In genomic region chr5:65971643-65972042, GRCh38 we compare ENCODE assay signal across 1 cellular context.
TF ChIP-seq lines count a peak whose summit lies in the region.

No MANE protein-coding gene starts in this region.

TF ChIP-seq in K562, 482 proteins besides CTCF, POLR2A, EP300 and RAD21 (continues in another document):
- TF ChIP-seq ZEB2 (IDR thresholded peaks at IDR 0.05) (no peak), SMARCB1 (IDR thresholded peaks at IDR 0.05; ENCODE audit: insufficient read length, low read depth) (peak; percentile 9), CBFA2T2 (conservative IDR thresholded peaks at IDR 0.05) (peak; percentile 49), FOXP4 (CRISPR knock-in tag; IDR thresholded peaks at IDR 0.05; ENCODE audit: borderline replicate concordance) (no peak), ZKSCAN3 (CRISPR knock-in tag; IDR thresholded peaks at IDR 0.05) (no peak), SRSF3 (IDR thresholded peaks at IDR 0.05; ENCODE audit: insufficient read depth, low read length) (no peak), HMG20A (CRISPR knock-in tag; conservative IDR thresholded peaks at IDR 0.05) (no peak), DACH1 (IDR thresholded peaks at IDR 0.05; ENCODE audit: partially characterized antibody) (no peak), HCFC1 (IDR thresholded peaks at IDR 0.05; ENCODE audit: low read depth, low read length) (no peak), TFAM (CRISPR knock-in tag; conservative IDR thresholded peaks at IDR 0.05) (no peak), USF2 (CRISPR knock-in tag; IDR thresholded peaks at IDR 0.05) (peak; percentile 24; the same call in 1 of the 2 replicates), SPI1 (IDR thresholded peaks at IDR 0.05; ENCODE audit: borderline replicate concordance, low read depth, low read length) (peak; percentile 68; the same call in 1 of the 2 replicates), ZNF274 (IDR thresholded peaks at IDR 0.05; ENCODE audit: borderline replicate concordance, low read depth, low read length) (no peak), FIP1L1 (IDR thresholded peaks at IDR 0.05; ENCODE audit: low read depth, low read length, poor library complexity, severe bottlenecking) (no peak), ATF3 (IDR thresholded peaks at IDR 0.05) (no peak), ATF3 (CRISPR knock-in tag; conservative IDR thresholded peaks at IDR 0.05) (no peak), ZNF717 (CRISPR knock-in tag; IDR thresholded peaks at IDR 0.05) (no peak), ZC3H11A (IDR thresholded peaks at IDR 0.05; ENCODE audit: low read depth, low read length) (no peak), NCOR1 (IDR thresholded peaks at IDR 0.05) (peak; percentile 28; the same call in 1 of the 2 replicates), ZSCAN32 (CRISPR knock-in tag; IDR thresholded peaks at IDR 0.05) (no peak), LCOR (CRISPR knock-in tag; IDR thresholded peaks at IDR 0.05) (no peak), HOMEZ (CRISPR knock-in tag; IDR thresholded peaks at IDR 0.05) (no peak), DMBX1 (CRISPR knock-in tag; IDR thresholded peaks at IDR 0.05; ENCODE audit: borderline replicate concordance) (no peak), CBFA2T3 (IDR thresholded peaks at IDR 0.05) (peak; percentile 64), STAT5A (IDR thresholded peaks at IDR 0.05; ENCODE audit: borderline replicate concordance, low read length) (peak; percentile 26; the same call in 1 of the 2 replicates), GABPB2 (CRISPR knock-in tag; conservative IDR thresholded peaks at IDR 0.05) (no peak), ZBTB9 (CRISPR knock-in tag; IDR thresholded peaks at IDR 0.05) (no peak), MEIS2 (IDR thresholded peaks at IDR 0.05; ENCODE audit: partially characterized antibody) (peak; percentile 59), RNF2 (IDR thresholded peaks at IDR 0.05) (no peak), BHLHE40 (IDR thresholded peaks at IDR 0.05; ENCODE audit: low read length) (peak; percentile 34; the same call in 1 of the 2 replicates), XRCC5 (IDR thresholded peaks at IDR 0.05; ENCODE audit: low read depth, low read length) (no peak), ZBTB2 (IDR thresholded peaks at IDR 0.05) (no peak), TCF3 (CRISPR knock-in tag; IDR thresholded peaks at IDR 0.05) (peak; percentile 60), KDM5B (IDR thresholded peaks at IDR 0.05; ENCODE audit: insufficient replicate concordance, low read depth, low read length) (no peak), ARID1B (IDR thresholded peaks at IDR 0.05) (peak; percentile 60), FOXP1 (CRISPR knock-in tag; IDR thresholded peaks at IDR 0.05) (no peak), HLTF (IDR thresholded peaks at IDR 0.05) (no peak), SRSF7 (optimal IDR thresholded peaks at IDR 0.05; ENCODE audit: low read depth, low read length) (no peak), SOX6 (IDR thresholded peaks at IDR 0.05) (no peak), RNF219 (CRISPR knock-in tag; IDR thresholded peaks at IDR 0.05) (no peak), MTA2 (IDR thresholded peaks at IDR 0.05; ENCODE audit: low read depth) (peak; percentile 21; the same call in 1 of the 2 replicates), PKNOX1 (IDR thresholded peaks at IDR 0.05) (peak; percentile 94), OTX1 (CRISPR knock-in tag; IDR thresholded peaks at IDR 0.05) (no peak), ZNF589 (CRISPR knock-in tag; IDR thresholded peaks at IDR 0.05; ENCODE audit: low read depth) (no peak), PBX2 (CRISPR knock-in tag; IDR thresholded peaks at IDR 0.05; ENCODE audit: low read depth) (peak; percentile 35; the same call in 1 of the 2 replicates), PBX2 (tag; conservative IDR thresholded peaks at IDR 0.05; ENCODE audit: low read depth) (peak; percentile 63), MBD1 (CRISPR knock-in tag; IDR thresholded peaks at IDR 0.05) (no peak), DPF2 (IDR thresholded peaks at IDR 0.05) (no peak), TEAD4 (IDR thresholded peaks at IDR 0.05; ENCODE audit: low read length) (peak; percentile 39; the same call in 1 of the 2 replicates), TEAD4 (CRISPR knock-in tag; IDR thresholded peaks at IDR 0.05; ENCODE audit: borderline replicate concordance) (no peak), RCOR1 (IDR thresholded peaks at IDR 0.05; ENCODE audit: borderline replicate concordance in 1 of 2, low read depth in 2 of 2, low read length in 2 of 2) (0 out of 4 replicates have a peak, but pooled peaks of 1 of the 2 experiments have one; percentile 12), RAD51 (IDR thresholded peaks at IDR 0.05; ENCODE audit: borderline replicate concordance, low read depth) (0 out of 2 replicates have a peak, but pooled peaks have one; percentile 13), GATA2 (CRISPR knock-in tag; IDR thresholded peaks at IDR 0.05) (peak; percentile 33; the same call in 1 of the 2 replicates), SMARCC2 (IDR thresholded peaks at IDR 0.05; ENCODE audit: low read depth) (no peak)
